Comparison of ENCODE assay signal across 9 cellular contexts in the genomic region with DNA sequence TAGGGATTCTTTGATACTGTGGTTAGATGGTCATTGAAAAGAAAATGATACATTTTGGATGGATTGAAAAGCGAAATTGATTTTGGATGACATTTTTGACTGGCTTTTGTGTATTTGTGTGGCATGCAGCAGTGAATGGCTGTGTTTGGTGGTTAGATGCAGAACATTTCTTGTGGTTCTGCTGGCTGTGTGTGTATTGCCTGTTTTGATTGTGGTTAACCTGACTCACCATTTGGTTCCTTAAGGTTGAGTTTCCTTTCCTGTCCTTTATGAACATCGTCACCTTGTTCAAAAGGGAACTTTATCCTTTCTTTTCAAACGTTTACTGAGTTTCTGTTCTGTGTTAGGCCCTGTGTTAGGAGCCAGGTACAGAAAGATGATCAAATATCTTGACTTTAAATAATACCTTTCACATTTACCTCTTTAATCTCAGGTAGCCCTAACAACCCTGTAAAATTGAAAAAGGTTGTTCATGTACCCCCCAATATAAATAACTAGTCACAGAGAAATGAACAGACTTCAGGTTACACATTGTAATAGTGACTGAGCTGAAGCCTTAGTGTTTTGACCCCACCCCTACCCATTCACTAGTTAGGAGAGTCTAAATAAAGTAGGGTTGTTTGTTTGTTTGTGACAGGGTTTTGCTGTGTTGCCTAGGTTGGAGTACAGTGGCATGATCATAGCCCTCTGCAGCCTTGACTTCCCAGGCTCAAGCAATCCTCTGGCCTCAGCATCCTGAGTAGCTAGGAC. TPM values are rescaled to one million over a fixed set of nuclear protein-coding genes. Genes with fewer than 3 reads are reported as not detected.
DNase-seq lines count a peak whose midpoint lies in the region; ATAC-seq and TF ChIP-seq lines count a peak whose summit lies in the region.
"Had no signal": no experiment of that assay in that cellular context is flagged by ENCODE, and none has a peak within 500 bp of the region (broad histone marks: within the 10 kb centered on the region; RNA-seq: fewer than 3 reads in every experiment).

No MANE protein-coding gene starts in this region.

- no peaks in the 10 kb centered on the region for H3K9me3 ChIP-seq in T-helper 17 cell (ENCODE audit: control insufficient read depth, low read length, poor library complexity, severe bottlenecking)
- H3K9me3 ChIP-seq in sigmoid colon = no peaks in the 10 kb centered on the region

- H3K4me1 Mint-ChIP-seq in T-helper 17 cell = peaks cover 32% of the 10 kb centered on the region

- H3K27ac ChIP-seq in foreskin keratinocyte = no peak overlapping the region
- no peak overlapping the region for H3K27ac ChIP-seq in sigmoid colon

- peaks cover 10% of the 10 kb centered on the region for H3K27me3 Mint-ChIP-seq in T-helper 17 cell

- TF ChIP-seq EP300 in sigmoid colon (IDR thresholded peaks at IDR 0.05) = no peak

- H3K4me3 Mint-ChIP-seq in T-helper 17 cell = peak overlapping the region; percentile 71

- peak; percentile 68 for ATAC-seq in HG02678 (IDR thresholded peaks at IDR 0.05; ENCODE audit: unreplicated experiment)
- ATAC-seq in T-helper 17 cell = peak; percentile 92
- peak; percentile 72 for ATAC-seq in foreskin keratinocyte
- no peak for ATAC-seq in left cardiac atrium
- ATAC-seq: K562 had no signal

- peak overlapping the region; percentile 68 for H3K27ac Mint-ChIP-seq in T-helper 17 cell

- 50 to 73% methylated on average over 3 of the region's 3 CpGs for WGBS in sigmoid colon, 2 donors

- H3K36me3 ChIP-seq in sigmoid colon = no peaks in the 10 kb centered on the region

- TF ChIP-seq CTCF in foreskin keratinocyte (conservative IDR thresholded peaks at IDR 0.05) = no peak
- TF ChIP-seq CTCF in sigmoid colon (IDR thresholded peaks at IDR 0.05) = no peak

- peaks cover 14% of the 10 kb centered on the region for H3K4me1 ChIP-seq in foreskin keratinocyte
- H3K4me1 ChIP-seq in sigmoid colon = peaks cover 0 to 16% (median 5%) of the 10 kb centered on the region in 4 donors

- peaks cover 6% of the 10 kb centered on the region for H3K36me3 Mint-ChIP-seq in T-helper 17 cell (ENCODE audit: low read depth)

- no peak for TF ChIP-seq POLR2A in sigmoid colon (IDR thresholded peaks at IDR 0.05)

- intact Hi-C loops in left cardiac atrium (cut with DNase I) = no loop called here
- intact Hi-C loops in sigmoid colon (cut with DNase I) = no loop called here

- DNase-seq in GM03348 (ENCODE audit: low spot score) = peak; percentile 64
- DNase-seq in T-helper 17 cell = no peak
- DNase-seq in foreskin keratinocyte = peak in 1 of 2 donors; percentile 74
- no peak for DNase-seq in left cardiac atrium
- DNase-seq in hippocampal formation (lab: John Stamatoyannopoulos, UW) = no peak
- no peak for DNase-seq in sigmoid colon
- no peak for DNase-seq in GOT3 (lab: John Stamatoyannopoulos, UW)

- H3K27me3 ChIP-seq in foreskin keratinocyte (peaks cover 9% of the 10 kb centered on the region), sigmoid colon (no peaks in the 10 kb centered on the region)

- H3K4me3 ChIP-seq in sigmoid colon = no peak overlapping the region
- H3K4me3 ChIP-seq: K562 had no signal

RNA-seq across cellular contexts. Expression of gene ANKS1A, which starts 23.8 kb away (rescaled TPM):
- total RNA-seq in T-helper 17 cell (10 to 100 TPM in 1 of 2 donors, 1 to 10 TPM in 1; 9.6 to 10.0 TPM), foreskin keratinocyte (14.8 and 15.4 TPM in 2 replicates), left cardiac atrium (10 to 100 TPM; 20.9 to 26.4 TPM), sigmoid colon (10 to 100 TPM; 37.8 to 60.1 (median 41.0) TPM)
- polyA plus RNA-seq in foreskin keratinocyte (4.7 and 5.6 TPM in 2 replicates), sigmoid colon (10 to 100 TPM in 2 of 3 donors, 1 to 10 TPM in 1; 9.0 to 17.5 (median 11.3) TPM)

RNA-seq across cellular contexts. Expression of gene TAF11, which starts 25.0 kb away (rescaled TPM):
- total RNA-seq in T-helper 17 cell (10 to 100 TPM; 30.1 to 36.3 TPM), foreskin keratinocyte (20.5 and 21.2 TPM in 2 replicates), left cardiac atrium (10 to 100 TPM; 16.6 to 20.5 TPM), sigmoid colon (10 to 100 TPM; 31.0 to 37.7 (median 31.4) TPM)
- polyA plus RNA-seq in foreskin keratinocyte (21.2 and 22.3 TPM in 2 replicates), sigmoid colon (10 to 100 TPM; 34.0 to 47.9 (median 36.0) TPM)

Comparison
In these comparisons a context has a peak if more than half of its experiments do, and no peak if none do; other contexts are left out.
1. ATAC-seq: peak in HG02678 (single experiment), T-helper 17 cell (single experiment) and foreskin keratinocyte (single experiment); none in left cardiac atrium (0 of 2).